9 cellular contexts compared by ENCODE assay signal in genomic region chr4:11765849-11766453, GRCh38.
A peak's percentile ranks its signal among the peaks of the same experiment; 100 is the strongest.
DNase-seq lines count a peak whose midpoint lies in the region; ATAC-seq and TF ChIP-seq lines count a peak whose summit lies in the region.
"Had no signal": no experiment of that assay in that cellular context is flagged by ENCODE, and none has a peak within 500 bp of the region (broad histone marks: within the 10 kb centered on the region; RNA-seq: fewer than 3 reads in every experiment).

No MANE protein-coding gene starts in this region.

- peak; percentile 60 to 80 for TF ChIP-seq CTCF in brain (conservative IDR thresholded peaks at IDR 0.05)

- no peak overlapping the region for H3K27ac Mint-ChIP-seq in brain
- H3K27ac Mint-ChIP-seq: activated T-cell treated with anti-CD3 and anti-CD28 coated beads, Interleukin-2, amount 50 U/mL, for 72 hours had no signal

- no peaks in the 10 kb centered on the region for H3K4me1 Mint-ChIP-seq in brain

- no peaks in the 10 kb centered on the region for H3K36me3 Mint-ChIP-seq in brain

- ATAC-seq in GM21447 (IDR thresholded peaks at IDR 0.05; ENCODE audit: unreplicated experiment) (peak; percentile 74), left lobe of liver (peak; percentile 83), GM18498 (IDR thresholded peaks at IDR 0.05; ENCODE audit: unreplicated experiment) (no peak)
- ATAC-seq: activated T-cell treated with anti-CD3 and anti-CD28 coated beads, Interleukin-2, amount 50 U/mL, for 72 hours had no signal

- no peak overlapping the region for H3K4me3 Mint-ChIP-seq in brain
- H3K4me3 Mint-ChIP-seq: activated T-cell treated with anti-CD3 and anti-CD28 coated beads, Interleukin-2, amount 50 U/mL, for 72 hours had no signal

- H3K27me3 Mint-ChIP-seq in brain: peaks cover 3% of the 10 kb centered on the region

- DNase-seq in NCI-H345 treated with DMSO at 0.1 percent for 48 hours (lab: John Stamatoyannopoulos, UW; ENCODE audit: unreplicated experiment) (peak; percentile 11), NCI-H345 (lab: John Stamatoyannopoulos, UW) (no peak), MV-4-11 (lab: John Stamatoyannopoulos, UW) (peak; percentile 15), left lobe of liver (ENCODE audit: low spot score) (no peak)
- DNase-seq in activated CD8-positive, alpha-beta memory T cell treated with anti-CD3 and anti-CD28 coated beads, Interleukin-2, amount 50 U/mL, for 4 hours: no peak

- no peaks in the 10 kb centered on the region for H3K9me3 Mint-ChIP-seq in brain
- H3K9me3 Mint-ChIP-seq: activated T-cell treated with anti-CD3 and anti-CD28 coated beads, Interleukin-2, amount 50 U/mL, for 72 hours had no signal

Comparison
In these comparisons a context has a peak if more than half of its experiments do, and no peak if none do; other contexts are left out.
1. DNase-seq: peak in NCI-H345 treated with DMSO at 0.1 percent for 48 hours (single experiment) and MV-4-11 (single experiment); none in NCI-H345 (single experiment), left lobe of liver (single experiment) and activated CD8-positive, alpha-beta memory T cell treated with anti-CD3 and anti-CD28 coated beads, Interleukin-2, amount 50 U/mL, for 4 hours (single experiment).